Comparison of ENCODE assay signal across 20 cellular contexts in genomic region chr17:55446581-55447205, GRCh38. TPM values are rescaled to one million over a fixed set of nuclear protein-coding genes. Genes with fewer than 3 reads are reported as not detected.
DNase-seq lines count a peak whose midpoint lies in the region; ATAC-seq and TF ChIP-seq lines count a peak whose summit lies in the region.
"Had no signal": no experiment of that assay in that cellular context is flagged by ENCODE, and none has a peak within 500 bp of the region (broad histone marks: within the 10 kb centered on the region; RNA-seq: fewer than 3 reads in every experiment).

No MANE protein-coding gene starts in this region.

- H3K9me3 Mint-ChIP-seq in mesothelial cell of epicardium (no peaks in the 10 kb centered on the region), type B pancreatic cell (peaks cover 4% of the 10 kb centered on the region)
- H3K9me3 Mint-ChIP-seq: activated T-helper 1 cell treated with anti-CD3 and anti-CD28 coated beads, Interleukin-12 subunit alpha, Interleukin-12 subunit beta, Interleukin-2, Interleukin-4 antibody, amounts not matched to agents 30 ng/mL and 10 ng/mL and 1 ng/mL, durations not matched to agents 14 hours and 24 hours and 36 hours; CD4-positive, CD25-positive, alpha-beta regulatory T cell; immature natural killer cell had no signal

- DNase-seq in HuH-7.5 (ENCODE audit: low spot score), result peak; percentile 31
- peak; percentile 51 for DNase-seq in fibroblast of villous mesenchyme (ENCODE audit: low read depth)
- DNase-seq in mesothelial cell of epicardium (ENCODE audit: low spot score in 2 of 2, unreplicated experiment in 2 of 2), result no peak
- no peak for DNase-seq in type B pancreatic cell (ENCODE audit: extremely low spot score, unreplicated experiment)
- DNase-seq in OCI-M2 (lab: John Stamatoyannopoulos, UW; ENCODE audit: unreplicated experiment), result no peak
- DNase-seq in GM19240 (ENCODE audit: insufficient read length, low spot score), result no peak
- DNase-seq: activated CD4-positive, alpha-beta T cell treated with anti-CD3 and anti-CD28 coated beads for 48 hours; activated naive CD4-positive, alpha-beta T cell treated with anti-CD3 and anti-CD28 coated beads, Interleukin-2, amount 50 U/mL, for 16 hours; CD4-positive, CD25-positive, alpha-beta regulatory T cell; DMS 273 treated with DMSO at 0.1 percent for 48 hours; immature natural killer cell; NCI-H1436; NCI-H2107; NCI-H524; NK-92 treated with Interleukin-12 subunit alpha and Interleukin-12 subunit beta, amount 100 ng/mL, for 24 hours; occipital lobe; Peyer's patch; SJCRH30 had no signal

- no peak for ATAC-seq in GM18861 (IDR thresholded peaks at IDR 0.05; ENCODE audit: unreplicated experiment)

- H3K4me1 Mint-ChIP-seq in mesothelial cell of epicardium (peaks cover 79% of the 10 kb centered on the region), type B pancreatic cell (ENCODE audit: unreplicated experiment) (peaks cover 45% of the 10 kb centered on the region)
- H3K4me1 Mint-ChIP-seq: CD4-positive, CD25-positive, alpha-beta regulatory T cell; immature natural killer cell had no signal

- H3K27me3 Mint-ChIP-seq in mesothelial cell of epicardium (ENCODE audit: low read depth) (no peaks in the 10 kb centered on the region), type B pancreatic cell (peaks cover 3% of the 10 kb centered on the region)

- H3K27ac Mint-ChIP-seq in mesothelial cell of epicardium (peak overlapping the region; percentile 73), type B pancreatic cell (peak overlapping the region; percentile 61)
- H3K27ac Mint-ChIP-seq: activated T-helper 1 cell treated with anti-CD3 and anti-CD28 coated beads, Interleukin-12 subunit alpha, Interleukin-12 subunit beta, Interleukin-2, Interleukin-4 antibody, amounts not matched to agents 30 ng/mL and 10 ng/mL and 1 ng/mL, durations not matched to agents 14 hours and 24 hours and 36 hours; CD4-positive, CD25-positive, alpha-beta regulatory T cell; immature natural killer cell had no signal

- H3K4me3 ChIP-seq in fibroblast of villous mesenchyme (ENCODE audit: low read depth, low read length), result no peak overlapping the region
- H3K4me3 ChIP-seq: Peyer's patch, SJCRH30 had no signal

- H3K4me3 Mint-ChIP-seq in mesothelial cell of epicardium, result no peak overlapping the region
- H3K4me3 Mint-ChIP-seq in type B pancreatic cell, result peak overlapping the region; percentile 19
- H3K4me3 Mint-ChIP-seq: activated T-helper 1 cell treated with anti-CD3 and anti-CD28 coated beads, Interleukin-12 subunit alpha, Interleukin-12 subunit beta, Interleukin-2, Interleukin-4 antibody, amounts not matched to agents 30 ng/mL and 10 ng/mL and 1 ng/mL, durations not matched to agents 14 hours and 24 hours and 36 hours; CD4-positive, CD25-positive, alpha-beta regulatory T cell; immature natural killer cell had no signal

- no peaks in the 10 kb centered on the region for H3K36me3 Mint-ChIP-seq in mesothelial cell of epicardium
- no peaks in the 10 kb centered on the region for H3K36me3 Mint-ChIP-seq in type B pancreatic cell
- H3K36me3 Mint-ChIP-seq: CD4-positive, CD25-positive, alpha-beta regulatory T cell had no signal

- no peak for TF ChIP-seq CTCF in fibroblast of villous mesenchyme (IDR thresholded peaks at IDR 0.05; ENCODE audit: insufficient read depth, low read depth, low read length)
- TF ChIP-seq CTCF in mesothelial cell of epicardium (IDR thresholded peaks at IDR 0.05; ENCODE audit: unreplicated experiment), result no peak
- TF ChIP-seq CTCF in type B pancreatic cell (conservative IDR thresholded peaks at IDR 0.05), result no peak

RNA-seq across cellular contexts. Expression of gene MMD, which starts 25.1 kb away (rescaled TPM):
- total RNA-seq in fibroblast of villous mesenchyme, result 8.4 and 9.5 TPM in 2 replicates
- 36.6 to 42.4 TPM (median 37.6 TPM) in 3 replicates for total RNA-seq in mesothelial cell of epicardium
- 14.0 and 36.9 TPM in 2 replicates for total RNA-seq in type B pancreatic cell (ENCODE audit: low replicate concordance)

Comparison
In these comparisons a context has a peak if more than half of its experiments do, and no peak if none do; other contexts are left out.
1. DNase-seq: peak in HuH-7.5 (single experiment) and fibroblast of villous mesenchyme (single experiment); none in mesothelial cell of epicardium (0 of 2), type B pancreatic cell (single experiment), OCI-M2 (single experiment) and GM19240 (single experiment).